Comparison of ENCODE assay signal across 35 cellular contexts in the genomic region with DNA sequence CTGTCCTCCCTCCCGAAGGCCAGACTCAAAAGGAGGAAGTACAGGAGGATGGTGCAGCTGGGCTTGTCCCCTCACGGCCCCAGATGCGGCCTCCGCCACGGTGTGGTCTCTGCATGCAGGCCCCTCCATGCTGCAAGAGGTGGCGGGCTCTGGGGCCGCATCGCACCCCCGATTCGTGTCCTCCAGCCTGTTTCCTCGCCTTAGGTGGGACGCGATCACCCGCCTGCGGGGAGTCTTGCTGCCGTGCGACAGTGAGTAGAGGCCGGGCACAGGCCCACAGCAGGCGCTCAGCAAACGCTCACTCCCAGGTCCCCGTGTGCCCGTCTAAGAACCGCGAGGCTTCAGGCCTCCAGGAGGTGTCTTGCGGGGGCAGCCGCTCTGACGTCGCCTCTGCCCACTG.
"Had no signal": no experiment of that assay in that cellular context is flagged by ENCODE, and none has a peak within 500 bp of the region (broad histone marks: within the 10 kb centered on the region; RNA-seq: fewer than 3 reads in every experiment).

No MANE protein-coding gene starts in this region.

- H3K9me3 Mint-ChIP-seq: activated B cell treated with CpG ODN at 0.5 μM for 24 hours; activated CD8-positive, alpha-beta T cell treated with anti-CD3 and anti-CD28 coated beads for 36 hours; activated naive CD4-positive, alpha-beta T cell treated with anti-CD3 and anti-CD28 coated beads for 36 hours; activated naive CD4-positive, alpha-beta T cell treated with anti-CD3 and anti-CD28 coated beads, Interleukin-2, amount 50 U/mL, for 24 hours; activated naive CD8-positive, alpha-beta T cell treated with anti-CD3 and anti-CD28 coated beads for 36 hours; activated naive CD8-positive, alpha-beta T cell treated with anti-CD3 and anti-CD28 coated beads, Interleukin-2, amount 50 U/mL, for 24 hours; activated T-helper 1 cell treated with anti-CD3 and anti-CD28 coated beads, Interleukin-12 subunit alpha, Interleukin-12 subunit beta, Interleukin-2, Interleukin-4 antibody, amounts not matched to agents 30 ng/mL and 10 ng/mL and 1 ng/mL, durations not matched to agents 14 hours and 24 hours and 36 hours; activated T-helper 2 cell treated with anti-CD3 and anti-CD28 coated beads, Interferon-gamma antibody, Interleukin-2, Interleukin-4, amounts not matched to agents 10 μg/mL and 5 μg/mL and 100 μg/mL, durations not matched to agents 14 hours and 24 hours and 36 hours; effector memory CD8-positive, alpha-beta T cell; T-helper 2 cell treated with Interferon-gamma antibody and Interleukin-4, amounts not matched to agents 5 μg/mL and 100 μg/mL, for 36 hours had no signal

- H3K36me3 ChIP-seq: adrenal gland, esophagus squamous epithelium, gastroesophageal sphincter, WERI-Rb-1 had no signal

- H3K4me3 Mint-ChIP-seq: activated B cell treated with CpG ODN at 0.5 μM for 24 hours; activated CD8-positive, alpha-beta memory T cell treated with anti-CD3 and anti-CD28 coated beads, Interleukin-2, amount 10 ng/mL, durations not matched to agents 7 days and 5 days; activated CD8-positive, alpha-beta T cell treated with anti-CD3 and anti-CD28 coated beads for 36 hours; activated naive CD4-positive, alpha-beta T cell treated with anti-CD3 and anti-CD28 coated beads for 36 hours; activated naive CD4-positive, alpha-beta T cell treated with anti-CD3 and anti-CD28 coated beads, Interleukin-2, amount 50 U/mL, for 24 hours; activated naive CD8-positive, alpha-beta T cell treated with anti-CD3 and anti-CD28 coated beads for 36 hours; activated naive CD8-positive, alpha-beta T cell treated with anti-CD3 and anti-CD28 coated beads, Interleukin-2, amount 50 U/mL, for 24 hours; activated T-helper 1 cell treated with anti-CD3 and anti-CD28 coated beads, Interleukin-12 subunit alpha, Interleukin-12 subunit beta, Interleukin-2, Interleukin-4 antibody, amounts not matched to agents 30 ng/mL and 10 ng/mL and 1 ng/mL, durations not matched to agents 14 hours and 24 hours and 36 hours; effector memory CD8-positive, alpha-beta T cell; T-helper 17 cell; T-helper 2 cell treated with Interferon-gamma antibody and Interleukin-4, amounts not matched to agents 5 μg/mL and 100 μg/mL, for 36 hours had no signal

- H3K27ac ChIP-seq: body of pancreas, esophagus squamous epithelium, gastroesophageal sphincter, WERI-Rb-1 had no signal

- ATAC-seq: activated CD4-positive, CD25-positive, alpha-beta regulatory T cell treated with anti-CD3 and anti-CD28 coated beads, Interleukin-2, amount 50 U/mL, for 24 hours; activated CD8-positive, alpha-beta memory T cell treated with anti-CD3 and anti-CD28 coated beads, Interleukin-2, amount 10 ng/mL, durations not matched to agents 7 days and 5 days; activated CD8-positive, alpha-beta T cell treated with anti-CD3 and anti-CD28 coated beads for 36 hours; activated naive CD8-positive, alpha-beta T cell treated with anti-CD3 and anti-CD28 coated beads, Interleukin-2, amount 50 U/mL, for 24 hours; effector memory CD8-positive, alpha-beta T cell; gastroesophageal sphincter; T-helper 17 cell had no signal

- H3K27me3 Mint-ChIP-seq: activated CD8-positive, alpha-beta memory T cell treated with anti-CD3 and anti-CD28 coated beads, Interleukin-2, amount 10 ng/mL, durations not matched to agents 7 days and 5 days; activated CD8-positive, alpha-beta T cell treated with anti-CD3 and anti-CD28 coated beads for 36 hours; activated naive CD4-positive, alpha-beta T cell treated with anti-CD3 and anti-CD28 coated beads, Interleukin-2, amount 50 U/mL, for 24 hours; activated naive CD8-positive, alpha-beta T cell treated with anti-CD3 and anti-CD28 coated beads for 36 hours had no signal

- H3K9me3 ChIP-seq: adrenal gland, body of pancreas, esophagus squamous epithelium, gastroesophageal sphincter had no signal

- H3K4me1 ChIP-seq: body of pancreas had no signal

- H3K36me3 Mint-ChIP-seq: activated CD8-positive, alpha-beta memory T cell treated with anti-CD3 and anti-CD28 coated beads, Interleukin-2, amount 10 ng/mL, durations not matched to agents 7 days and 5 days; activated naive CD4-positive, alpha-beta T cell treated with anti-CD3 and anti-CD28 coated beads, Interleukin-2, amount 50 U/mL, for 24 hours; activated naive CD8-positive, alpha-beta T cell treated with anti-CD3 and anti-CD28 coated beads for 36 hours had no signal

- H3K27ac Mint-ChIP-seq: activated B cell treated with CpG ODN at 0.5 μM for 24 hours; activated CD8-positive, alpha-beta memory T cell treated with anti-CD3 and anti-CD28 coated beads, Interleukin-2, amount 10 ng/mL, durations not matched to agents 7 days and 5 days; activated CD8-positive, alpha-beta T cell treated with anti-CD3 and anti-CD28 coated beads for 36 hours; activated naive CD4-positive, alpha-beta T cell treated with anti-CD3 and anti-CD28 coated beads for 36 hours; activated naive CD4-positive, alpha-beta T cell treated with anti-CD3 and anti-CD28 coated beads, Interleukin-2, amount 50 U/mL, for 24 hours; activated naive CD8-positive, alpha-beta T cell treated with anti-CD3 and anti-CD28 coated beads for 36 hours; activated naive CD8-positive, alpha-beta T cell treated with anti-CD3 and anti-CD28 coated beads, Interleukin-2, amount 50 U/mL, for 24 hours; activated T-helper 1 cell treated with anti-CD3 and anti-CD28 coated beads, Interleukin-12 subunit alpha, Interleukin-12 subunit beta, Interleukin-2, Interleukin-4 antibody, amounts not matched to agents 30 ng/mL and 10 ng/mL and 1 ng/mL, durations not matched to agents 14 hours and 24 hours and 36 hours; activated T-helper 2 cell treated with anti-CD3 and anti-CD28 coated beads, Interferon-gamma antibody, Interleukin-2, Interleukin-4, amounts not matched to agents 10 μg/mL and 5 μg/mL and 100 μg/mL, durations not matched to agents 14 hours and 24 hours and 36 hours; effector memory CD8-positive, alpha-beta T cell; T-helper 17 cell; T-helper 2 cell treated with Interferon-gamma antibody and Interleukin-4, amounts not matched to agents 5 μg/mL and 100 μg/mL, for 36 hours had no signal

- DNase-seq: activated B cell treated with CpG ODN at 0.5 μM for 24 hours; activated CD4-positive, alpha-beta T cell treated with anti-CD3 and anti-CD28 coated beads for 48 hours; activated CD4-positive, alpha-beta T cell treated with anti-CD3 and anti-CD28 coated beads, Interleukin-2, amount 50 U/mL, for 1 hour; activated CD4-positive, alpha-beta T cell treated with anti-CD3 and anti-CD28 coated beads, Interleukin-2, amount 50 U/mL, for 48 hours; activated CD8-positive, alpha-beta memory T cell treated with anti-CD3 and anti-CD28 coated beads, Interleukin-2, amount 10 ng/mL, durations not matched to agents 7 days and 5 days; activated CD8-positive, alpha-beta memory T cell treated with anti-CD3 and anti-CD28 coated beads, Interleukin-2, amount 50 U/mL, for 4 hours; activated CD8-positive, alpha-beta T cell treated with anti-CD3 and anti-CD28 coated beads for 36 hours; activated effector memory CD4-positive, alpha-beta T cell treated with anti-CD3 and anti-CD28 coated beads, Interleukin-2, amount 50 U/mL, for 16 hours; activated naive CD4-positive, alpha-beta T cell treated with anti-CD3 and anti-CD28 coated beads for 36 hours; activated naive CD8-positive, alpha-beta T cell treated with anti-CD3 and anti-CD28 coated beads for 36 hours; activated naive CD8-positive, alpha-beta T cell treated with anti-CD3 and anti-CD28 coated beads, Interleukin-2, amount 50 U/mL, for 24 hours; activated T-cell treated with anti-CD3 and anti-CD28 coated beads, Interleukin-2, amount 50 U/mL, for 1 hour; activated T-cell treated with anti-CD3 and anti-CD28 coated beads, Interleukin-2, amount 50 U/mL, for 48 hours; amygdala; aorta; caudate nucleus; cortex of kidney; dermis blood vessel endothelial cell; effector CD4-positive, alpha-beta T cell; effector memory CD8-positive, alpha-beta T cell; erythroblast; esophagus squamous epithelium; foreskin melanocyte; T-helper 1 cell; T-helper 17 cell; T1000; WERI-Rb-1 had no signal

- H3K4me1 Mint-ChIP-seq: activated B cell treated with CpG ODN at 0.5 μM for 24 hours; activated CD8-positive, alpha-beta memory T cell treated with anti-CD3 and anti-CD28 coated beads, Interleukin-2, amount 10 ng/mL, durations not matched to agents 7 days and 5 days; activated naive CD4-positive, alpha-beta T cell treated with anti-CD3 and anti-CD28 coated beads, Interleukin-2, amount 50 U/mL, for 24 hours; activated naive CD8-positive, alpha-beta T cell treated with anti-CD3 and anti-CD28 coated beads for 36 hours; activated naive CD8-positive, alpha-beta T cell treated with anti-CD3 and anti-CD28 coated beads, Interleukin-2, amount 50 U/mL, for 24 hours; T-helper 17 cell had no signal

- H3K4me3 ChIP-seq: adrenal gland, body of pancreas, esophagus squamous epithelium, gastroesophageal sphincter had no signal

- H3K27me3 ChIP-seq: adrenal gland, body of pancreas, gastroesophageal sphincter had no signal
